8 cellular contexts compared by ENCODE assay signal in genomic region chr1:207495816-207496792, GRCh38. TPM values are rescaled to one million over a fixed set of nuclear protein-coding genes. Genes with fewer than 3 reads are reported as not detected.
A peak's percentile ranks its signal among the peaks of the same experiment; 100 is the strongest.
DNase-seq lines count a peak whose midpoint lies in the region; ATAC-seq and TF ChIP-seq lines count a peak whose summit lies in the region.

Gene CR1, plus strand, starts transcription at chr1:207496157. Its CDS starts 111 bp downstream, at chr1:207496268.

- H3K9ac ChIP-seq in MM.1S (ENCODE audit: low read length): no peak within 1 kb of the TSS

- peak within 1 kb of the TSS in 2 of 4 donors; percentile 37 to 41 for H3K4me3 Mint-ChIP-seq in CD4-positive, CD25-positive, alpha-beta regulatory T cell
- peak within 1 kb of the TSS; percentile 75 for H3K4me3 Mint-ChIP-seq in progenitor cell of endocrine pancreas (ENCODE audit: low read depth)

- peak within 1 kb of the TSS; percentile 59 for H2AFZ ChIP-seq in MM.1S (ENCODE audit: low read length)

- H3K4me1 ChIP-seq in CD4-positive, CD25-positive, alpha-beta regulatory T cell (ENCODE audit: control insufficient read depth, insufficient read depth, low read length, poor library complexity, severe bottlenecking): no peaks in the 10 kb centered on the region
- peaks cover 3% of the 10 kb centered on the region; the same call in 1 of the 2 replicates for H3K4me1 ChIP-seq in MM.1S (ENCODE audit: low read length)

- H3K36me3 ChIP-seq in CD4-positive, CD25-positive, alpha-beta regulatory T cell (ENCODE audit: control insufficient read depth, insufficient read depth, low read length): no peaks in the 10 kb centered on the region
- H3K36me3 ChIP-seq in MM.1S (replicated peaks; ENCODE audit: insufficient read depth, low read length): no peaks in the 10 kb centered on the region

- H3K9me3 ChIP-seq in CD4-positive, CD25-positive, alpha-beta regulatory T cell (ENCODE audit: control insufficient read depth in 2 of 2, low read length in 2 of 2): no peaks in the 10 kb centered on the region
- no peaks in the 10 kb centered on the region for H3K9me3 ChIP-seq in MM.1S (replicated peaks; ENCODE audit: insufficient read depth, low read length)

- no peaks in the 10 kb centered on the region for H3F3A ChIP-seq in MM.1S (ENCODE audit: insufficient read depth, low read length)

- peaks cover 34% of the 10 kb centered on the region for H3K27me3 ChIP-seq in CD4-positive, CD25-positive, alpha-beta regulatory T cell (ENCODE audit: control insufficient read depth, insufficient read depth, low read length)
- peaks cover 28% of the 10 kb centered on the region for H3K27me3 ChIP-seq in MM.1S (replicated peaks; ENCODE audit: insufficient read depth, low read length)

- no peaks in the 10 kb centered on the region for H3K36me3 Mint-ChIP-seq in CD4-positive, CD25-positive, alpha-beta regulatory T cell
- H3K36me3 Mint-ChIP-seq in progenitor cell of endocrine pancreas (ENCODE audit: insufficient read depth): no peaks in the 10 kb centered on the region

- DNase-seq in CD4-positive, CD25-positive, alpha-beta regulatory T cell: peak in 1 of 3 donors; percentile 39
- peak; percentile 57 for DNase-seq in MM.1S
- DNase-seq in activated T-cell treated with anti-CD3 and anti-CD28 coated beads for 4 hours: peak; percentile 14
- peak; percentile 85 for DNase-seq in Right ventricle myocardium inferior (ENCODE audit: missing footprints)
- DNase-seq in progenitor cell of endocrine pancreas (ENCODE audit: low spot score, unreplicated experiment): peak; percentile 26
- no peak for DNase-seq in NCI-H510A treated with DMSO at 0.1 percent for 48 hours (lab: John Stamatoyannopoulos, UW)
- no peak for DNase-seq in NCI-H2196 (lab: John Stamatoyannopoulos, UW; ENCODE audit: unreplicated experiment)

- no peak within 1 kb of the TSS for H3K4me3 ChIP-seq in CD4-positive, CD25-positive, alpha-beta regulatory T cell (ENCODE audit: low read depth, low read length)
- peak within 1 kb of the TSS; percentile 53 for H3K4me3 ChIP-seq in MM.1S (ENCODE audit: low read length)

- H3K9me2 ChIP-seq in MM.1S (replicated peaks; ENCODE audit: insufficient read depth, low read length): no peaks in the 10 kb centered on the region

- H3K27me3 Mint-ChIP-seq in CD4-positive, CD25-positive, alpha-beta regulatory T cell: peaks cover 17% of the 10 kb centered on the region
- peaks cover 47% of the 10 kb centered on the region for H3K27me3 Mint-ChIP-seq in progenitor cell of endocrine pancreas

- no peak within 1 kb of the TSS for H3K27ac ChIP-seq in CD4-positive, CD25-positive, alpha-beta regulatory T cell (ENCODE audit: insufficient read depth, low read length, poor library complexity, severe bottlenecking)
- no peak within 1 kb of the TSS for H3K27ac ChIP-seq in MM.1S (ENCODE audit: low read length)

- intact Hi-C loops in Right ventricle myocardium inferior (cut with DNase I): no loop called here

- H3K9me3 Mint-ChIP-seq in CD4-positive, CD25-positive, alpha-beta regulatory T cell: no peaks in the 10 kb centered on the region
- H3K9me3 Mint-ChIP-seq in progenitor cell of endocrine pancreas (ENCODE audit: low read depth): no peaks in the 10 kb centered on the region

- peak within 1 kb of the TSS; percentile 84 for H3K4me2 ChIP-seq in MM.1S (ENCODE audit: low read depth, low read length)

- ATAC-seq in CD4-positive, CD25-positive, alpha-beta regulatory T cell (ENCODE audit: low read depth in 2 of 2): peak; percentile 31 to 37
- ATAC-seq in GM21381 (IDR thresholded peaks at IDR 0.05; ENCODE audit: unreplicated experiment) (peak; percentile 57), Right ventricle myocardium inferior (peak; percentile 67)

- H3K4me1 Mint-ChIP-seq in CD4-positive, CD25-positive, alpha-beta regulatory T cell: peaks cover 0 to 6% (median 2%) of the 10 kb centered on the region in 4 donors
- peaks cover 5% of the 10 kb centered on the region for H3K4me1 Mint-ChIP-seq in progenitor cell of endocrine pancreas (ENCODE audit: low read depth)

- no peaks in the 10 kb centered on the region for H4K20me1 ChIP-seq in MM.1S (ENCODE audit: insufficient read depth, low read length)

- no peak within 1 kb of the TSS for H3K27ac Mint-ChIP-seq in CD4-positive, CD25-positive, alpha-beta regulatory T cell
- H3K27ac Mint-ChIP-seq in progenitor cell of endocrine pancreas: peak within 1 kb of the TSS; percentile 4

- H3K79me2 ChIP-seq in MM.1S (ENCODE audit: low read length): no peaks in the 10 kb centered on the region

- no peak for TF ChIP-seq CTCF in MM.1S (IDR thresholded peaks at IDR 0.05; ENCODE audit: low read length)
- no peak for TF ChIP-seq CTCF in progenitor cell of endocrine pancreas (IDR thresholded peaks at IDR 0.05; ENCODE audit: unreplicated experiment)

RNA-seq across cellular contexts. Expression of gene CR1, which starts in this region (rescaled TPM):
- total RNA-seq in CD4-positive, CD25-positive, alpha-beta regulatory T cell: 0.94 TPM
- polyA plus RNA-seq in CD4-positive, CD25-positive, alpha-beta regulatory T cell: under 1 TPM; 0.02 to 0.22 (median 0.10) TPM
- total RNA-seq in Right ventricle myocardium inferior (2.9 TPM), progenitor cell of endocrine pancreas (0.11 and 0.41 TPM in 2 replicates)

Comparison
In these comparisons a context has a peak if more than half of its experiments do, and no peak if none do; other contexts are left out.
1. Peak in ATAC-seq in CD4-positive, CD25-positive, alpha-beta regulatory T cell; RNA of the gene not detected or under 1 TPM.
2. Peak in DNase-seq in progenitor cell of endocrine pancreas; RNA of the gene not detected or under 1 TPM.
3. DNase-seq: peak in MM.1S (single experiment), activated T-cell treated with anti-CD3 and anti-CD28 coated beads for 4 hours (single experiment) and Right ventricle myocardium inferior (single experiment); none in NCI-H510A treated with DMSO at 0.1 percent for 48 hours (single experiment) and NCI-H2196 (single experiment).
4. Peak in every context shown above with its lines, with median percentiles within 50 percentile points of each other: ATAC-seq.